Comparison of ENCODE assay signal across 1 cellular context in genomic region chr17:51435641-51436091, GRCh38.
TF ChIP-seq lines count a peak whose summit lies in the region.

No MANE protein-coding gene starts in this region.

TF ChIP-seq in HepG2, 621 proteins besides CTCF, POLR2A, EP300 and RAD21 (continued from another document):
- TF ChIP-seq, protein P1, sequence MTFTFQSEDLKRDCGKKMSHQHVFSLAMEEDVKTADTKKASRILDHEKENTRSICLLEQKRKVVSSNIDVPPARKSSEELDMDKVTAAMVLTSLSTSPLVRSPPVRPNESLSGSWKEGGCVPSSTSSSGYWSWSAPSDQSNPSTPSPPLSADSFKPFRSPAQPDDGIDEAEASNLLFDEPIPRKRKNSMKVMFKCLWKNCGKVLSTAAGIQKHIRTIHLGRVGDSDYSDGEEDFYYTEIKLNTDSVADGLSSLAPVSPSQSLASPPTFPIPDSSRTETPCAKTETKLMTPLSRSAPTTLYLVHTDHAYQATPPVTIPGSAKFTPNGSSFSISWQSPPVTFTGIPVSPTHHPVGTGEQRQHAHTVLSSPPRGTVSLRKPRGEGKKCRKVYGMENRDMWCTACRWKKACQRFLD (CRISPR knock-in tag; IDR thresholded peaks at IDR 0.05; ENCODE audit: borderline replicate concordance) = no peak
- no peak for TF ChIP-seq SOX13 (IDR thresholded peaks at IDR 0.05)
- TF ChIP-seq SOX13 (CRISPR knock-in tag; conservative IDR thresholded peaks at IDR 0.05 in 1 of 2, IDR thresholded peaks at IDR 0.05 in 1 of 2) = peak in 1 of 2 experiments; percentile 58; a peak in 2 of 4 replicates
- TF ChIP-seq, protein P2, sequence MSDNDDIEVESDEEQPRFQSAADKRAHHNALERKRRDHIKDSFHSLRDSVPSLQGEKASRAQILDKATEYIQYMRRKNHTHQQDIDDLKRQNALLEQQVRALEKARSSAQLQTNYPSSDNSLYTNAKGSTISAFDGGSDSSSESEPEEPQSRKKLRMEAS (IDR thresholded peaks at IDR 0.05) = peak; percentile 62; the same call in 1 of the 2 replicates
- peak; percentile 52; the same call in 1 of the 2 replicates for TF ChIP-seq TARDBP (CRISPR knock-in tag; IDR thresholded peaks at IDR 0.05)
- no peak for TF ChIP-seq ZNF335 (CRISPR knock-in tag; IDR thresholded peaks at IDR 0.05)
- no peak for TF ChIP-seq RELA (CRISPR knock-in tag; IDR thresholded peaks at IDR 0.05)
- TF ChIP-seq NFE2L2 (IDR thresholded peaks at IDR 0.05; ENCODE audit: low read length) = no peak
- TF ChIP-seq ZMAT3 (CRISPR knock-in tag; conservative IDR thresholded peaks at IDR 0.05) = no peak
- TF ChIP-seq, protein P3, sequence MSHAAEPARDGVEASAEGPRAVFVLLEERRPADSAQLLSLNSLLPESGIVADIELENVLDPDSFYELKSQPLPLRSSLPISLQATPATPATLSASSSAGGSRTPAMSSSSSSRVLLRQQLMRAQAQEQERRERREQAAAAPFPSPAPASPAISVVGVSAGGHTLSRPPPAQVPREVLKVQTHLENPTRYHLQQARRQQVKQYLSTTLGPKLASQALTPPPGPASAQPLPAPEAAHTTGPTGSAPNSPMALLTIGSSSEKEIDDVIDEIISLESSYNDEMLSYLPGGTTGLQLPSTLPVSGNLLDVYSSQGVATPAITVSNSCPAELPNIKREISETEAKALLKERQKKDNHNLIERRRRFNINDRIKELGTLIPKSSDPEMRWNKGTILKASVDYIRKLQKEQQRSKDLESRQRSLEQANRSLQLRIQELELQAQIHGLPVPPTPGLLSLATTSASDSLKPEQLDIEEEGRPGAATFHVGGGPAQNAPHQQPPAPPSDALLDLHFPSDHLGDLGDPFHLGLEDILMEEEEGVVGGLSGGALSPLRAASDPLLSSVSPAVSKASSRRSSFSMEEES (CRISPR knock-in tag; IDR thresholded peaks at IDR 0.05) = no peak
- TF ChIP-seq TCF12 (IDR thresholded peaks at IDR 0.05) = no peak
- TF ChIP-seq TCF12 (CRISPR knock-in tag; IDR thresholded peaks at IDR 0.05) = peak; percentile 32; the same call in 1 of the 2 replicates
- TF ChIP-seq ZMYM2 (CRISPR knock-in tag; IDR thresholded peaks at IDR 0.05) = no peak
- peak; percentile 60; the same call in 1 of the 2 replicates for TF ChIP-seq ZNF414 (CRISPR knock-in tag; IDR thresholded peaks at IDR 0.05)
- peak; percentile 38 for TF ChIP-seq YY1 (IDR thresholded peaks at IDR 0.05; ENCODE audit: insufficient read depth, insufficient replicate concordance, low read depth, low read length)
